In the genomic region with DNA sequence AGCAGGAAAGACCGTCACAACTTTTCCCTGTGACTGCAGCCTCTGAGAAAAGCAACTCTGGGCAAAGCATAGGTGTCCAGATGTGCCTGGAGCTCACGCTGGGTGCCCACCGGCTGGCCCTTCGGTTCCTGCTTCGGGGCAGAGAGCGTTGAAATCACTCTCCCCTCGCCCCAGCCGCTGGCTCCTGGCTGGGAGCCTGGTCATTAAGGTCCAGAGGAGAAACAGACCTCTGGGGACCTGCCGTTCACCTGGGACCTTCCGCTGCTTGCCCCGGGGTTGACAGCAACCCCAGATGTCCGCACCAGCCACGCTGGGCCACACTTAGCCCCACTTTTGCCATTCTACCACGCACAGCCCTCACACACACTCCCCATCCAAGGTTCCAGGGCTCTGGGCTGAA, we compare ENCODE assay signal across 10 cellular contexts. TPM values are rescaled to one million over a fixed set of nuclear protein-coding genes. Genes with fewer than 3 reads are reported as not detected.
DNase-seq lines count a peak whose midpoint lies in the region; ATAC-seq, FAIRE-seq and TF ChIP-seq lines count a peak whose summit lies in the region.
"Had no signal": no experiment of that assay in that cellular context is flagged by ENCODE, and none has a peak within 500 bp of the region (broad histone marks: within the 10 kb centered on the region; RNA-seq: fewer than 3 reads in every experiment).

No MANE protein-coding gene starts in this region.

- ATAC-seq in IMR-90 (ENCODE audit: low read depth) (no peak), GM18861 (IDR thresholded peaks at IDR 0.05; ENCODE audit: unreplicated experiment) (no peak)
- no peak for ATAC-seq in activated naive CD4-positive, alpha-beta T cell treated with anti-CD3 and anti-CD28 coated beads, Interleukin-2, amount 50 U/mL, for 72 hours

- H2AK9ac ChIP-seq in IMR-90 (replicated peaks; ENCODE audit: low read depth, low read length, poor library complexity) = no peak overlapping the region

- dilution Hi-C loops in IMR-90 (cut with HindIII; ENCODE audit: low sequenced_read_pairs, unreplicated experiment) = loop anchor here (25.0 kb wide), 1 partner anchor 192 kb away; the partner anchor contains the start of genes NXN and TIMM22

- H3K56ac ChIP-seq in IMR-90 (ENCODE audit: extremely low read depth, insufficient read depth, low read length) = no peak overlapping the region

- H2BK15ac ChIP-seq in IMR-90 (ENCODE audit: low read depth, low read length) = no peak overlapping the region

- peaks cover 4 to 21% of the 10 kb centered on the region in 2 experiments; a peak in 3 of 4 replicates for H3K79me1 ChIP-seq in IMR-90 (ENCODE audit: low read depth in 1 of 2, low read length in 2 of 2)

- 0 out of 2 replicates have a peak overlapping the region, but pooled peaks have one; percentile 26 for H4K91ac ChIP-seq in IMR-90 (ENCODE audit: insufficient read depth, low read depth, low read length)

- CTCF ChIA-PET in IMR-90 (lab: Yijun Ruan, JAX) = interaction anchor here (0.6 to 2.9 kb wide), 4 partner anchors 9 to 186 kb away, joined by 3 to 14 read pairs (median 4); no protein-coding TSS in a partner anchor

- POLR2A ChIA-PET in IMR-90 (lab: Charles Lee; ENCODE audit: unreplicated experiment) = interaction anchor here (0.7 kb wide), 1 partner anchor 8 kb away, joined by 7 read pairs; no protein-coding TSS in a partner anchor

- no peaks in the 10 kb centered on the region for H3K9me3 Mint-ChIP-seq in activated CD4-positive, alpha-beta T cell treated with anti-CD3 and anti-CD28 coated beads, Interleukin-2, amount 10 ng/mL, durations not matched to agents 24 days and 14 days
- H3K9me3 Mint-ChIP-seq in activated naive CD4-positive, alpha-beta T cell treated with anti-CD3 and anti-CD28 coated beads, Interleukin-2, amount 50 U/mL, for 72 hours = no peaks in the 10 kb centered on the region

- H3K4me1 ChIP-seq in IMR-90 (ENCODE audit: control insufficient read depth, insufficient read depth, low read length) (peaks cover 12% of the 10 kb centered on the region; the same call in 1 of the 2 replicates), endocrine pancreas (ENCODE audit: control insufficient read depth, insufficient read depth, low read length) (no peaks in the 10 kb centered on the region), mucosa of rectum (ENCODE audit: control insufficient read depth in 2 of 2, insufficient read depth in 2 of 2, low read length in 2 of 2) (peaks cover 0 to 4% of the 10 kb centered on the region in 2 donors)

- H3K36me3 ChIP-seq in IMR-90 (ENCODE audit: control insufficient read depth, insufficient read depth, low read length) (peaks cover 50% of the 10 kb centered on the region), endocrine pancreas (ENCODE audit: control insufficient read depth, insufficient read depth, low read length) (no peaks in the 10 kb centered on the region), mucosa of rectum (ENCODE audit: control insufficient read depth in 2 of 2, insufficient read depth in 2 of 2, low read length in 2 of 2) (peaks cover 18 to 20% of the 10 kb centered on the region in 2 donors)

- peak overlapping the region; percentile 27 for H2AFZ ChIP-seq in IMR-90 (replicated peaks; ENCODE audit: low read length, poor library complexity)

- DNase-seq in IMR-90 (no peak), GM19239 (ENCODE audit: insufficient read length, low spot score) (no peak)
- DNase-seq in activated CD4-positive, alpha-beta T cell treated with anti-CD3 and anti-CD28 coated beads, Interleukin-2, amount 10 ng/mL, durations not matched to agents 24 days and 14 days = no peak
- no peak for DNase-seq in activated naive CD4-positive, alpha-beta T cell treated with anti-CD3 and anti-CD28 coated beads, Interleukin-2, amount 50 U/mL, for 72 hours (ENCODE audit: low spot score in 2 of 2)
- DNase-seq: SIG-M5 had no signal

- no peak for FAIRE-seq in GM19239 (lab: Jason Lieb, UNC)

- peak overlapping the region; percentile 16; the same call in 1 of the 2 replicates for H4K5ac ChIP-seq in IMR-90 (ENCODE audit: low read depth, low read length)

- H3K9me3 ChIP-seq in IMR-90 (ENCODE audit: control insufficient read depth, insufficient read depth, low read length) = no peaks in the 10 kb centered on the region
- no peaks in the 10 kb centered on the region for H3K9me3 ChIP-seq in endocrine pancreas (ENCODE audit: control insufficient read depth, low read length)
- no peaks in the 10 kb centered on the region for H3K9me3 ChIP-seq in mucosa of rectum (ENCODE audit: control insufficient read depth in 2 of 2, low read length in 2 of 2)
- H3K9me3 ChIP-seq: left lung had no signal

- H4K8ac ChIP-seq in IMR-90 (ENCODE audit: low read depth in 2 of 2, low read length in 2 of 2) = peak overlapping the region in 1 of 2 experiments; percentile 10; a peak in 1 of 4 replicates

- no peak overlapping the region for H3K18ac ChIP-seq in IMR-90 (ENCODE audit: low read depth, low read length)

- H3K36me3 Mint-ChIP-seq in activated CD4-positive, alpha-beta T cell treated with anti-CD3 and anti-CD28 coated beads, Interleukin-2, amount 10 ng/mL, durations not matched to agents 24 days and 14 days (ENCODE audit: low read depth) = peaks cover 23% of the 10 kb centered on the region
- peaks cover 5 to 6% of the 10 kb centered on the region in 2 donors for H3K36me3 Mint-ChIP-seq in activated naive CD4-positive, alpha-beta T cell treated with anti-CD3 and anti-CD28 coated beads, Interleukin-2, amount 50 U/mL, for 72 hours

- peaks cover 29% of the 10 kb centered on the region for H4K20me1 ChIP-seq in IMR-90 (ENCODE audit: insufficient read depth, low read length)

- intact Hi-C loops in IMR-90 (cut with micrococcal nuclease) = loop anchor here (10.0 kb wide), 1 partner anchor 110 kb away; no protein-coding TSS in a partner anchor
- intact Hi-C loops in activated CD4-positive, alpha-beta T cell treated with anti-CD3 and anti-CD28 coated beads, Interleukin-2, amount 10 ng/mL, durations not matched to agents 24 days and 14 days (cut with micrococcal nuclease) = loop anchor here (1.0 to 5.0 kb wide), 2 partner anchors 186 to 202 kb away; partner anchors contain the start of gene TIMM22

- H3K27me3 ChIP-seq in IMR-90 (ENCODE audit: control insufficient read depth, insufficient read depth, low read length) (no peaks in the 10 kb centered on the region), endocrine pancreas (ENCODE audit: control insufficient read depth, insufficient read depth, low read length) (no peaks in the 10 kb centered on the region), mucosa of rectum (ENCODE audit: control insufficient read depth in 2 of 2, insufficient read depth in 2 of 2, low read length in 2 of 2) (no peaks in the 10 kb centered on the region)
- H3K27me3 ChIP-seq: left lung had no signal

- H2BK5ac ChIP-seq in IMR-90 (ENCODE audit: low read depth, low read length, poor library complexity, severe bottlenecking) = no peak overlapping the region

- H3K27ac Mint-ChIP-seq in activated CD4-positive, alpha-beta T cell treated with anti-CD3 and anti-CD28 coated beads, Interleukin-2, amount 10 ng/mL, durations not matched to agents 24 days and 14 days = no peak overlapping the region
- no peak overlapping the region for H3K27ac Mint-ChIP-seq in activated naive CD4-positive, alpha-beta T cell treated with anti-CD3 and anti-CD28 coated beads, Interleukin-2, amount 50 U/mL, for 72 hours

- H2BK20ac ChIP-seq in IMR-90 (ENCODE audit: low read depth, low read length) = 0 out of 2 replicates have a peak overlapping the region, but pooled peaks have one; percentile 9

- H3K27ac ChIP-seq in IMR-90 (ENCODE audit: insufficient read depth, low read length) = peak overlapping the region; percentile 19
- H3K27ac ChIP-seq in mucosa of rectum (ENCODE audit: low read depth in 2 of 2, low read length in 2 of 2) = peak overlapping the region in 1 of 2 donors; percentile 11
- H3K27ac ChIP-seq in temporal lobe (ENCODE audit: low read depth, low read length) = peak overlapping the region; percentile 32

- H3K9me1 ChIP-seq in IMR-90 (ENCODE audit: insufficient read depth, low read length) = peaks cover 4% of the 10 kb centered on the region; the same call in 1 of the 2 replicates

- TF ChIP-seq RAD21 in IMR-90 (IDR thresholded peaks at IDR 0.05; ENCODE audit: low read length) = no peak

- H3K4me3 Mint-ChIP-seq in activated CD4-positive, alpha-beta T cell treated with anti-CD3 and anti-CD28 coated beads, Interleukin-2, amount 10 ng/mL, durations not matched to agents 24 days and 14 days = no peak overlapping the region

- no peak overlapping the region for H2AK5ac ChIP-seq in IMR-90 (ENCODE audit: low read depth, low read length)

- H3K4me2 ChIP-seq in IMR-90 (ENCODE audit: low read depth, low read length) = 0 out of 2 replicates have a peak overlapping the region, but pooled peaks have one; percentile 1

- H3K23ac ChIP-seq in IMR-90 (ENCODE audit: low read depth, low read length) = no peak overlapping the region

- in situ Hi-C loops in IMR-90 (cut with MboI; ENCODE audit: low sequenced_read_pairs) = no loop called here

- TF ChIP-seq POLR2A in IMR-90 (IDR thresholded peaks at IDR 0.05; ENCODE audit: low read depth, low read length) = no peak

- H3K4me1 Mint-ChIP-seq in activated CD4-positive, alpha-beta T cell treated with anti-CD3 and anti-CD28 coated beads, Interleukin-2, amount 10 ng/mL, durations not matched to agents 24 days and 14 days = peaks cover 4% of the 10 kb centered on the region

- H3K14ac ChIP-seq in IMR-90 (replicated peaks; ENCODE audit: low read depth, low read length) = peak overlapping the region; percentile 10; the same call in 1 of the 2 replicates

- TF ChIP-seq CTCF in IMR-90 (conservative IDR thresholded peaks at IDR 0.05; ENCODE audit: low read depth, low read length) = no peak

- H2BK120ac ChIP-seq in IMR-90 (ENCODE audit: low read depth, low read length) = no peak overlapping the region

- H3K4me3 ChIP-seq in IMR-90 (ENCODE audit: insufficient read depth, low read depth, low read length) (no peak overlapping the region), endocrine pancreas (ENCODE audit: control insufficient read depth, insufficient read depth, low read length) (peak overlapping the region; percentile 40), mucosa of rectum (ENCODE audit: low read length in 2 of 2) (peak overlapping the region; percentile 14 to 60)
- H3K4me3 ChIP-seq: left lung had no signal

- H3K9ac ChIP-seq in IMR-90 (ENCODE audit: low read depth, low read length) (no peak overlapping the region), endocrine pancreas (ENCODE audit: control insufficient read depth, insufficient read depth, low read length) (peak overlapping the region; percentile 74), mucosa of rectum (ENCODE audit: low read depth in 1 of 2, low read length in 2 of 2) (peak overlapping the region in 1 of 2 donors; percentile 17)

- no peaks in the 10 kb centered on the region for H3K27me3 Mint-ChIP-seq in activated CD4-positive, alpha-beta T cell treated with anti-CD3 and anti-CD28 coated beads, Interleukin-2, amount 10 ng/mL, durations not matched to agents 24 days and 14 days

- no TSS peak for BruUV-seq in IMR-90 (replicated peaks; lab: Mats Ljungman, UMichigan)

- WGBS in IMR-90 (ENCODE audit: extremely low coverage in 2 of 2, insufficient read length in 1 of 2), 2 experiments = 85% methylated on average over 10 of the region's 14 CpGs; no CpG with 5 or more reads in 1 of the 2 experiments

- peak overlapping the region; percentile 6; the same call in 1 of the 2 replicates for H3K4ac ChIP-seq in IMR-90 (ENCODE audit: low read depth, low read length)

RNA-seq across cellular contexts. Expression of gene MRM3, which starts 13.1 kb away (rescaled TPM):
- 15.2 and 16.1 TPM in 2 replicates for total RNA-seq in IMR-90 (2012; rRNA removed)
- polyA plus RNA-seq in IMR-90 (2012; rRNA removed) = 8.9 and 9.0 TPM in 2 replicates
- 8.3 and 10.0 TPM in 2 replicates for polyA plus RNA-seq in IMR-90 (2012; cell fraction: cytosol; rRNA removed)
- 5.4 and 7.5 TPM in 2 replicates for polyA plus RNA-seq in IMR-90 (2012; cell fraction: nucleus; rRNA removed; ENCODE audit: low replicate concordance)
- total RNA-seq in temporal lobe = 18.9 TPM
- total RNA-seq in activated CD4-positive, alpha-beta T cell treated with anti-CD3 and anti-CD28 coated beads, Interleukin-2, amount 10 ng/mL, durations not matched to agents 24 days and 14 days = 32.5 and 33.1 TPM in 2 replicates
- total RNA-seq in activated naive CD4-positive, alpha-beta T cell treated with anti-CD3 and anti-CD28 coated beads, Interleukin-2, amount 50 U/mL, for 72 hours = 10 to 100 TPM; 23.2 to 28.5 TPM

RNA-seq across cellular contexts. Expression of gene GLOD4, which starts 13.2 kb away (rescaled TPM):
- total RNA-seq in IMR-90 (2012; rRNA removed) (26.3 and 41.1 TPM in 2 replicates), temporal lobe (56.5 TPM)
- 26.5 and 36.7 TPM in 2 replicates for polyA plus RNA-seq in IMR-90 (2012; rRNA removed)
- polyA plus RNA-seq in IMR-90 (2012; cell fraction: cytosol; rRNA removed) = 7.9 and 19.3 TPM in 2 replicates
- 10.6 and 51.9 TPM in 2 replicates for polyA plus RNA-seq in IMR-90 (2012; cell fraction: nucleus; rRNA removed; ENCODE audit: low replicate concordance)
- 82.4 and 83.2 TPM in 2 replicates for total RNA-seq in activated CD4-positive, alpha-beta T cell treated with anti-CD3 and anti-CD28 coated beads, Interleukin-2, amount 10 ng/mL, durations not matched to agents 24 days and 14 days
- 10 to 100 TPM; 49.4 to 63.3 TPM for total RNA-seq in activated naive CD4-positive, alpha-beta T cell treated with anti-CD3 and anti-CD28 coated beads, Interleukin-2, amount 50 U/mL, for 72 hours

RNA-seq across cellular contexts. Expression of gene GEMIN4, which starts 43.2 kb away (rescaled TPM):
- total RNA-seq in IMR-90 (2012; rRNA removed) (13.9 and 16.5 TPM in 2 replicates), temporal lobe (9.1 TPM)
- 18.3 and 20.4 TPM in 2 replicates for polyA plus RNA-seq in IMR-90 (2012; rRNA removed)
- polyA plus RNA-seq in IMR-90 (2012; cell fraction: cytosol; rRNA removed) = 13.6 and 16.5 TPM in 2 replicates
- 29.9 and 42.3 TPM in 2 replicates for polyA plus RNA-seq in IMR-90 (2012; cell fraction: nucleus; rRNA removed; ENCODE audit: low replicate concordance)
- 71.4 and 80.3 TPM in 2 replicates for total RNA-seq in activated CD4-positive, alpha-beta T cell treated with anti-CD3 and anti-CD28 coated beads, Interleukin-2, amount 10 ng/mL, durations not matched to agents 24 days and 14 days
- 10 to 100 TPM; 25.1 to 48.7 TPM for total RNA-seq in activated naive CD4-positive, alpha-beta T cell treated with anti-CD3 and anti-CD28 coated beads, Interleukin-2, amount 50 U/mL, for 72 hours
